ENCODE assay signal across 1 cellular context in the genomic region with DNA sequence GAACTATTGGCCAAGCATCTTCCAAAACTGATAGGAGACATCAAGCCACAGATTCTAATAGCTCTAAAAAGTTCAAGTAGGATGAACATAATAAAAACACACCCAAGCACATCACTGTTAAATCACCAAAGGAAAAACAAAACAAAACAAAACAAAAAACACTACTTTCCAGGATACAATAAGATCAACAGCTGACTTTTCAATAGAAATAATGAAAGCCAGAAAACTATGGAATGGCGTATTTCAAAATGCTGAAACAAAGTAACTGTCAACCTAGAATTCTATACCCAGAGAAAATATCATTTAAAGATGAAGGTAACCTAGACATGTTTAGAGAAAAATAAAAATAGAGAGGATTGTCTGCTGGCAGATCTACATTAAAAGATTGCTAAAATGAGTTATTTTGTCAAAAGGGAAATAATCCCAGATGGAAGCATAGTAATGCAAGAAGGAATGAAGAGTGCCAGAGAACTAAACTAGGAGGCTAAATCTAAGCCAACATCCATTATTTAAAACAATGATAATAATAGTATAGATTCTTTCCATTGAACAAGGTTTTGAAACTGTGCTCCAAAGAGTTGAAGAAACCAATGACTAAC.
TF ChIP-seq lines count a peak whose summit lies in the region.

No MANE protein-coding gene starts in this region.

TF ChIP-seq in K562, 482 proteins besides CTCF, POLR2A, EP300 and RAD21 (continued from another document and continues in another):
- peak; percentile 98 for TF ChIP-seq ZNF280A (IDR thresholded peaks at IDR 0.05; ENCODE audit: low read depth, partially characterized antibody)
- TF ChIP-seq POLR2B (IDR thresholded peaks at IDR 0.05; ENCODE audit: low read depth, partially characterized antibody) = no peak
- TF ChIP-seq ZNF778 (CRISPR knock-in tag; IDR thresholded peaks at IDR 0.05) = no peak
- TF ChIP-seq ZNF699 (CRISPR knock-in tag; IDR thresholded peaks at IDR 0.05; ENCODE audit: insufficient replicate concordance) = no peak
- TF ChIP-seq HNRNPUL1 (IDR thresholded peaks at IDR 0.05; ENCODE audit: low read length) = no peak
- no peak for TF ChIP-seq ZBTB12 (CRISPR knock-in tag; IDR thresholded peaks at IDR 0.05)
- no peak for TF ChIP-seq ZFP91 (CRISPR knock-in tag; IDR thresholded peaks at IDR 0.05)
- TF ChIP-seq FOXK2 (conservative IDR thresholded peaks at IDR 0.05 in 1 of 2, IDR thresholded peaks at IDR 0.05 in 1 of 2; ENCODE audit: low read depth in 2 of 2) = 0 out of 4 replicates have a peak, but pooled peaks of 1 of the 2 experiments have one; percentile 32
- peak; percentile 49; the same call in 1 of the 2 replicates for TF ChIP-seq JUN (IDR thresholded peaks at IDR 0.05; ENCODE audit: borderline replicate concordance, low read depth, low read length)
- no peak for TF ChIP-seq JUN (CRISPR knock-in tag; IDR thresholded peaks at IDR 0.05; ENCODE audit: borderline replicate concordance)
- TF ChIP-seq, protein P1, sequence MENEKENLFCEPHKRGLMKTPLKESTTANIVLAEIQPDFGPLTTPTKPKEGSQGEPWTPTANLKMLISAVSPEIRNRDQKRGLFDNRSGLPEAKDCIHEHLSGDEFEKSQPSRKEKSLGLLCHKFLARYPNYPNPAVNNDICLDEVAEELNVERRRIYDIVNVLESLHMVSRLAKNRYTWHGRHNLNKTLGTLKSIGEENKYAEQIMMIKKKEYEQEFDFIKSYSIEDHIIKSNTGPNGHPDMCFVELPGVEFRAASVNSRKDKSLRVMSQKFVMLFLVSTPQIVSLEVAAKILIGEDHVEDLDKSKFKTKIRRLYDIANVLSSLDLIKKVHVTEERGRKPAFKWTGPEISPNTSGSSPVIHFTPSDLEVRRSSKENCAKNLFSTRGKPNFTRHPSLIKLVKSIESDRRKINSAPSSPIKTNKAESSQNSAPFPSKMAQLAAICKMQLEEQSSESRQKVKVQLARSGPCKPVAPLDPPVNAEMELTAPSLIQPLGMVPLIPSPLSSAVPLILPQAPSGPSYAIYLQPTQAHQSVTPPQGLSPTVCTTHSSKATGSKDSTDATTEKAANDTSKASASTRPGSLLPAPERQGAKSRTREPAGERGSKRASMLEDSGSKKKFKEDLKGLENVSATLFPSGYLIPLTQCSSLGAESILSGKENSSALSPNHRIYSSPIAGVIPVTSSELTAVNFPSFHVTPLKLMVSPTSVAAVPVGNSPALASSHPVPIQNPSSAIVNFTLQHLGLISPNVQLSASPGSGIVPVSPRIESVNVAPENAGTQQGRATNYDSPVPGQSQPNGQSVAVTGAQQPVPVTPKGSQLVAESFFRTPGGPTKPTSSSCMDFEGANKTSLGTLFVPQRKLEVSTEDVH (IDR thresholded peaks at IDR 0.05; ENCODE audit: low read depth, partially characterized antibody) = peak; percentile 43
- peak; percentile 23 for TF ChIP-seq DACH1 (IDR thresholded peaks at IDR 0.05; ENCODE audit: partially characterized antibody)
- TF ChIP-seq, protein P2, sequence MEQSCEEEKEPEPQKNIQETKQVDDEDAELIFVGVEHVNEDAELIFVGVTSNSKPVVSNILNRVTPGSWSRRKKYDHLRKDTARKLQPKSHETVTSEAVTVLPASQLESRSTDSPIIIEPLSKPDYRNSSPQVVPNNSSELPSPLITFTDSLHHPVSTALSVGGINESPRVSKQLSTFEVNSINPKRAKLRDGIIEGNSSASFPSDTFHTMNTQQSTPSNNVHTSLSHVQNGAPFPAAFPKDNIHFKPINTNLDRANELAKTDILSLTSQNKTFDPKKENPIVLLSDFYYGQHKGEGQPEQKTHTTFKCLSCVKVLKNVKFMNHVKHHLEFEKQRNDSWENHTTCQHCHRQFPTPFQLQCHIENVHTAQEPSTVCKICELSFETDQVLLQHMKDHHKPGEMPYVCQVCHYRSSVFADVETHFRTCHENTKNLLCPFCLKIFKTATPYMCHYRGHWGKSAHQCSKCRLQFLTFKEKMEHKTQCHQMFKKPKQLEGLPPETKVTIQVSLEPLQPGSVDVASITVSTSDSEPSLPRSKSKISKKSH (CRISPR knock-in tag; IDR thresholded peaks at IDR 0.05) = peak; percentile 16; the same call in 1 of the 2 replicates
- TF ChIP-seq HDAC1 (IDR thresholded peaks at IDR 0.05) = peak in 1 of 2 experiments; percentile 92; a peak in 2 of 4 replicates
- peak; percentile 86 for TF ChIP-seq NBN (IDR thresholded peaks at IDR 0.05; ENCODE audit: low read depth)
- no peak for TF ChIP-seq ARID3A (IDR thresholded peaks at IDR 0.05; ENCODE audit: borderline replicate concordance, low read depth, low read length)
- TF ChIP-seq CXXC5 (CRISPR knock-in tag; IDR thresholded peaks at IDR 0.05) = no peak
- TF ChIP-seq, protein P3, sequence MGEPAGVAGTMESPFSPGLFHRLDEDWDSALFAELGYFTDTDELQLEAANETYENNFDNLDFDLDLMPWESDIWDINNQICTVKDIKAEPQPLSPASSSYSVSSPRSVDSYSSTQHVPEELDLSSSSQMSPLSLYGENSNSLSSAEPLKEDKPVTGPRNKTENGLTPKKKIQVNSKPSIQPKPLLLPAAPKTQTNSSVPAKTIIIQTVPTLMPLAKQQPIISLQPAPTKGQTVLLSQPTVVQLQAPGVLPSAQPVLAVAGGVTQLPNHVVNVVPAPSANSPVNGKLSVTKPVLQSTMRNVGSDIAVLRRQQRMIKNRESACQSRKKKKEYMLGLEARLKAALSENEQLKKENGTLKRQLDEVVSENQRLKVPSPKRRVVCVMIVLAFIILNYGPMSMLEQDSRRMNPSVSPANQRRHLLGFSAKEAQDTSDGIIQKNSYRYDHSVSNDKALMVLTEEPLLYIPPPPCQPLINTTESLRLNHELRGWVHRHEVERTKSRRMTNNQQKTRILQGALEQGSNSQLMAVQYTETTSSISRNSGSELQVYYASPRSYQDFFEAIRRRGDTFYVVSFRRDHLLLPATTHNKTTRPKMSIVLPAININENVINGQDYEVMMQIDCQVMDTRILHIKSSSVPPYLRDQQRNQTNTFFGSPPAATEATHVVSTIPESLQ (CRISPR knock-in tag; IDR thresholded peaks at IDR 0.05) = no peak
- no peak for TF ChIP-seq SRSF1 (IDR thresholded peaks at IDR 0.05; ENCODE audit: low read depth, low read length)
- TF ChIP-seq SNAPC5 (CRISPR knock-in tag; IDR thresholded peaks at IDR 0.05) = no peak
- peak; percentile 38 to 56 for TF ChIP-seq AFF1 (IDR thresholded peaks at IDR 0.05; ENCODE audit: low read depth in 1 of 2, partially characterized antibody in 2 of 2)
- peak; percentile 57; the same call in 1 of the 2 replicates for TF ChIP-seq EHMT2 (IDR thresholded peaks at IDR 0.05)
- TF ChIP-seq ZNF347 (CRISPR knock-in tag; IDR thresholded peaks at IDR 0.05; ENCODE audit: low read depth) = no peak
- TF ChIP-seq TRIM24 (IDR thresholded peaks at IDR 0.05) = peak; percentile 86 to 94
- no peak for TF ChIP-seq EZH2 (IDR thresholded peaks at IDR 0.05; ENCODE audit: borderline replicate concordance, low read depth, low read length)
- no peak for TF ChIP-seq MAFG (tag; conservative IDR thresholded peaks at IDR 0.05)
- TF ChIP-seq ATF1 (CRISPR knock-in tag; IDR thresholded peaks at IDR 0.05) = no peak
- no peak for TF ChIP-seq ATF1 (tag; IDR thresholded peaks at IDR 0.05)
- peak; percentile 54 to 67; a peak in 2 of 4 replicates for TF ChIP-seq ARNT (IDR thresholded peaks at IDR 0.05)
- TF ChIP-seq ETS2 (tag; IDR thresholded peaks at IDR 0.05; ENCODE audit: borderline replicate concordance, poor library complexity, severe bottlenecking) = no peak
- TF ChIP-seq BACH1 (tag; IDR thresholded peaks at IDR 0.05) = no peak
- TF ChIP-seq SP2 (IDR thresholded peaks at IDR 0.05; ENCODE audit: extremely low read depth, low read depth, low read length, poor library complexity, severe bottlenecking) = no peak
- TF ChIP-seq, protein P4, sequence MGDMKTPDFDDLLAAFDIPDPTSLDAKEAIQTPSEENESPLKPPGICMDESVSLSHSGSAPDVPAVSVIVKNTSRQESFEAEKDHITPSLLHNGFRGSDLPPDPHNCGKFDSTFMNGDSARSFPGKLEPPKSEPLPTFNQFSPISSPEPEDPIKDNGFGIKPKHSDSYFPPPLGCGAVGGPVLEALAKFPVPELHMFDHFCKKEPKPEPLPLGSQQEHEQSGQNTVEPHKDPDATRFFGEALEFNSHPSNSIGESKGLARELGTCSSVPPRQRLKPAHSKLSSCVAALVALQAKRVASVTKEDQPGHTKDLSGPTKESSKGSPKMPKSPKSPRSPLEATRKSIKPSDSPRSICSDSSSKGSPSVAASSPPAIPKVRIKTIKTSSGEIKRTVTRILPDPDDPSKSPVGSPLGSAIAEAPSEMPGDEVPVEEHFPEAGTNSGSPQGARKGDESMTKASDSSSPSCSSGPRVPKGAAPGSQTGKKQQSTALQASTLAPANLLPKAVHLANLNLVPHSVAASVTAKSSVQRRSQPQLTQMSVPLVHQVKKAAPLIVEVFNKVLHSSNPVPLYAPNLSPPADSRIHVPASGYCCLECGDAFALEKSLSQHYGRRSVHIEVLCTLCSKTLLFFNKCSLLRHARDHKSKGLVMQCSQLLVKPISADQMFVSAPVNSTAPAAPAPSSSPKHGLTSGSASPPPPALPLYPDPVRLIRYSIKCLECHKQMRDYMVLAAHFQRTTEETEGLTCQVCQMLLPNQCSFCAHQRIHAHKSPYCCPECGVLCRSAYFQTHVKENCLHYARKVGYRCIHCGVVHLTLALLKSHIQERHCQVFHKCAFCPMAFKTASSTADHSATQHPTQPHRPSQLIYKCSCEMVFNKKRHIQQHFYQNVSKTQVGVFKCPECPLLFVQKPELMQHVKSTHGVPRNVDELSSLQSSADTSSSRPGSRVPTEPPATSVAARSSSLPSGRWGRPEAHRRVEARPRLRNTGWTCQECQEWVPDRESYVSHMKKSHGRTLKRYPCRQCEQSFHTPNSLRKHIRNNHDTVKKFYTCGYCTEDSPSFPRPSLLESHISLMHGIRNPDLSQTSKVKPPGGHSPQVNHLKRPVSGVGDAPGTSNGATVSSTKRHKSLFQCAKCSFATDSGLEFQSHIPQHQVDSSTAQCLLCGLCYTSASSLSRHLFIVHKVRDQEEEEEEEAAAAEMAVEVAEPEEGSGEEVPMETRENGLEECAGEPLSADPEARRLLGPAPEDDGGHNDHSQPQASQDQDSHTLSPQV (IDR thresholded peaks at IDR 0.05) = no peak
